In the genomic region with DNA sequence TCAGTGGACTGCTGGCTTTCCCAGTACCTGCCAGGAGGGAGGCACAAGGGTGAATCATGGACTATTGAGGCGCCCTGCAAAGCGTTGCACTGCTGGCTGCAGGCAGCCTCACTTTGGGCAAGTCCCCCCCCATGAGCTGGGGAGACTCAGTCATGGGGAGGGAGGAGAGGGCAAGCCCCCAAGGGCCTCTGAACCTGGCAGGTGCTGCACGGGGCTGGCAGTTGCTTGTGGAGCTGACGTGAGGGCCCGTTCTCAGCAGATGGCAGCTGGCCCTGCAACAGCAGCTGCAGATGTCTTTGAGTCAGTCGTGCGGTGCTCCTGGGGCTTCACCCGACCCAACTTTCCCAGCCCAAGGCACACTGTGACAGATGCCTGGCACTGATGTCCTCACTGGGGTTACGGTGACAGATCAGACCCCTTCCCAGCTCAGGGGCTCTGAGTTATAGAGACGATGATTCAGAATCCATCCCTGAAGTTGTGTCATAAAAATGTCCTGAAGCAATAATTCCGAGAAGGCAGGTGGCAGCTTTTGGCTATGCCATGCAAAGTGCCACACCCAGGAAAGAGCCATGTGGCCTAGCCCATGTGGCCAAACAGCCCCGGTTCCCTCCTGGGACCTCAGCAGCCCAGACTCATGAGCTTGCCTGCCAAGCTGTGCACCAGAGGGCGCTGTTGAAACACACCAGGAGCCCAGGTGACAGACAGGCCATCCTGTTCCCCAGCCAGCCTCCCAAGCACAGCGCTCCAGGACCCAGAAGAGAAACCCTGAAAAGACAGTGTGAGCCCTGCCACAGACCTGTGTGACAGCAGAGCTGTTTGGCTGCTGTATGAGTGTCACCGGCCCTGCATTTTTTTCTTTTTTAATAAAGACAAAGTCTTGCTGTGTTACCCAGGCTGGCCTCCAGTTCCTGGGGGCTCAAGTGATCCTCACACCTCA, we compare ENCODE assay signal across 7 cellular contexts. TPM values are rescaled to one million over a fixed set of nuclear protein-coding genes. Genes with fewer than 3 reads are reported as not detected.
A peak's percentile ranks its signal among the peaks of the same experiment; 100 is the strongest.
DNase-seq lines count a peak whose midpoint lies in the region; ATAC-seq, FAIRE-seq and TF ChIP-seq lines count a peak whose summit lies in the region.

No MANE protein-coding gene starts in this region.

- in situ Hi-C loops in GM13976 (cut with MboI; ENCODE audit: low sequenced_read_pairs, unreplicated experiment) (loop anchor here (10.0 kb wide), 1 partner anchor 89 kb away; no protein-coding TSS in a partner anchor), mammary epithelial cell (cut with MboI; ENCODE audit: low sequenced_read_pairs in 2 of 2) (loop anchor here in 1 of 2 donors (5.0 kb wide), 1 partner anchor 57 kb away; no protein-coding TSS in a partner anchor)

- H3K79me2 ChIP-seq in mammary epithelial cell (ENCODE audit: insufficient read depth, low read length) (peaks cover 20% of the 10 kb centered on the region), keratinocyte (ENCODE audit: control insufficient read depth, insufficient read depth, low read length) (peaks cover 5% of the 10 kb centered on the region)

- BruUV-seq in mammary epithelial cell (replicated peaks; lab: Mats Ljungman, UMichigan): TSS peak; percentile 26

- CTCF ChIA-PET in mammary epithelial cell (lab: Charles Lee; ENCODE audit: low non-redundant PET): interaction anchor here (0.5 to 0.9 kb wide), 6 partner anchors 53 to 326 kb away, joined by 3 to 17 read pairs (median 4); a partner anchor contains a TSS

- no peaks in the 10 kb centered on the region for H3K27me3 ChIP-seq in WERI-Rb-1 (ENCODE audit: insufficient read depth, low read depth, severe bottlenecking)
- no peaks in the 10 kb centered on the region for H3K27me3 ChIP-seq in mammary epithelial cell (ENCODE audit: insufficient read depth, low read length)
- H3K27me3 ChIP-seq in keratinocyte (ENCODE audit: control insufficient read depth, extremely low read depth, insufficient read depth, low read length): no peaks in the 10 kb centered on the region

- TF ChIP-seq CTCF in GM13976 (IDR thresholded peaks at IDR 0.05; ENCODE audit: borderline replicate concordance, control extremely low read depth, extremely low read depth, insufficient read depth, missing control alignments) (peak; percentile 92), WERI-Rb-1 (IDR thresholded peaks at IDR 0.05; ENCODE audit: low read depth, low read length) (peak; percentile 97), mammary epithelial cell (conservative IDR thresholded peaks at IDR 0.05 in 1 of 2, IDR thresholded peaks at IDR 0.05 in 1 of 2; ENCODE audit: extremely low read depth in 1 of 2, insufficient read depth in 1 of 2, low read depth in 1 of 2, low read length in 2 of 2) (peak; percentile 88 to 98), keratinocyte (optimal IDR thresholded peaks at IDR 0.05 in 1 of 3, IDR thresholded peaks at IDR 0.05 in 1 of 3, conservative IDR thresholded peaks at IDR 0.05 in 1 of 3; ENCODE audit: extremely low read depth in 1 of 3, insufficient read depth in 2 of 3, low read length in 3 of 3) (peak; percentile 94 to 96 (median 95))

- no peak overlapping the region for H3K9ac ChIP-seq in mammary epithelial cell (ENCODE audit: insufficient read depth, low read length)
- no peak overlapping the region for H3K9ac ChIP-seq in keratinocyte (ENCODE audit: control insufficient read depth, extremely low read depth, insufficient read depth, low read length)

- peak; percentile 61 for ATAC-seq in HG02938 (IDR thresholded peaks at IDR 0.05; ENCODE audit: unreplicated experiment)

- intact Hi-C loops in mammary epithelial cell (cut with micrococcal nuclease): loop anchor here (1.0 to 2.0 kb wide), 7 partner anchors 50 to 167 kb away; a partner anchor contains a TSS

- H3K27ac ChIP-seq in WERI-Rb-1 (no peak overlapping the region), mammary epithelial cell (ENCODE audit: insufficient read depth, low read depth, low read length) (no peak overlapping the region), keratinocyte (ENCODE audit: control insufficient read depth, insufficient read depth, low read length) (no peak overlapping the region)

- H3K4me1 ChIP-seq in mammary epithelial cell (ENCODE audit: insufficient read depth, low read length): peaks cover 13% of the 10 kb centered on the region
- H3K4me1 ChIP-seq in keratinocyte (ENCODE audit: control insufficient read depth, extremely low read depth, insufficient read depth, low read length): peaks cover 4% of the 10 kb centered on the region

- no peaks in the 10 kb centered on the region for H3K9me1 ChIP-seq in keratinocyte (ENCODE audit: control insufficient read depth, extremely low read depth, insufficient read depth, low read length)

- H3K4me2 ChIP-seq in mammary epithelial cell (ENCODE audit: insufficient read depth, low read depth, low read length) (no peak overlapping the region), keratinocyte (ENCODE audit: control insufficient read depth, extremely low read depth, insufficient read depth, low read depth, low read length) (no peak overlapping the region)

- FAIRE-seq in keratinocyte (lab: Jason Lieb, UNC): peak; percentile 81

- no peak overlapping the region for H3K4me3 ChIP-seq in WERI-Rb-1 (ENCODE audit: low read depth, low read length)
- H3K4me3 ChIP-seq in mammary epithelial cell (replicated peaks in 1 of 3; ENCODE audit: insufficient read depth in 1 of 3, low read depth in 2 of 3, low read length in 3 of 3): no peak overlapping the region
- H3K4me3 ChIP-seq in keratinocyte (ENCODE audit: control insufficient read depth in 2 of 3, extremely low read depth in 1 of 3, insufficient read depth in 2 of 3, low read depth in 1 of 3, low read length in 3 of 3): no peak overlapping the region

- H3K36me3 ChIP-seq in WERI-Rb-1 (peaks cover 95% of the 10 kb centered on the region), mammary epithelial cell (ENCODE audit: insufficient read depth, low read length) (peaks cover 24% of the 10 kb centered on the region), keratinocyte (ENCODE audit: control insufficient read depth in 2 of 2, extremely low read depth in 1 of 2, insufficient read depth in 2 of 2, low read length in 2 of 2) (peaks cover 47 to 51% of the 10 kb centered on the region in 2 experiments)

- H2AFZ ChIP-seq in mammary epithelial cell (ENCODE audit: low read depth, low read length): no peak overlapping the region
- no peak overlapping the region for H2AFZ ChIP-seq in keratinocyte (ENCODE audit: control insufficient read depth, low read length)

- no peaks in the 10 kb centered on the region for H4K20me1 ChIP-seq in mammary epithelial cell (ENCODE audit: insufficient read depth, low read length)
- peaks cover 9% of the 10 kb centered on the region for H4K20me1 ChIP-seq in keratinocyte (ENCODE audit: control insufficient read depth, extremely low read depth, insufficient read depth, low read length)

- dilution Hi-C loops in mammary epithelial cell (cut with HindIII; ENCODE audit: low sequenced_read_pairs): no loop called here
- dilution Hi-C loops in keratinocyte (cut with MboI; ENCODE audit: extremely low pct_ligation_motif_present, low sequenced_read_pairs): no loop called here

- DNase-seq in GM13976 (ENCODE audit: low spot score) (peak; percentile 93), NCI-H2171 treated with DMSO at 0.1 percent for 48 hours (lab: John Stamatoyannopoulos, UW) (peak; percentile 94), WERI-Rb-1 (peak; percentile 87), mammary epithelial cell (peak; percentile 80), keratinocyte (ENCODE audit: low read depth, low spot score) (peak; percentile 58)
- DNase-seq in stimulated activated CD4-positive, alpha-beta T cell treated with anti-CD3 and anti-CD28 coated beads, Interleukin-1b, Interleukin-23, amount 100 ng/mL, for 1 hour (ENCODE audit: low read depth in 2 of 2): peak; percentile 66 to 74

- 34% methylated on average over 15 of the region's 15 CpGs for WGBS in mammary epithelial cell (ENCODE audit: low coverage, missing lambda C conversion rate)

- H3K9me3 ChIP-seq in WERI-Rb-1 (ENCODE audit: severe bottlenecking) (no peaks in the 10 kb centered on the region), mammary epithelial cell (replicated peaks; ENCODE audit: insufficient read depth, low read length) (no peaks in the 10 kb centered on the region), keratinocyte (ENCODE audit: control insufficient read depth, low read depth, low read length) (no peaks in the 10 kb centered on the region)

RNA-seq across cellular contexts. Expression of a gene that starts 53.6 kb away (rescaled TPM):
- 100 to 1,000 TPM; 250 to 288 TPM for total RNA-seq in mammary epithelial cell
- 259 TPM for polyA plus RNA-seq in mammary epithelial cell
- polyA minus RNA-seq in mammary epithelial cell: 470 TPM
- polyA plus RNA-seq in keratinocyte: 182 to 325 TPM (median 241 TPM) in 3 replicates
- polyA plus RNA-seq in keratinocyte (2011; ENCODE audit: low read depth): 88.4 TPM
- polyA plus RNA-seq in keratinocyte (2011; cell fraction: cytosol; rRNA removed): 106 and 112 TPM in 2 replicates
- 592 and 620 TPM in 2 replicates for polyA plus RNA-seq in keratinocyte (2011; cell fraction: nucleus; rRNA removed)
- polyA plus RNA-seq in keratinocyte (2012; ENCODE audit: low replicate concordance): 111 and 279 TPM in 2 replicates
- polyA minus RNA-seq in keratinocyte: 329 to 852 TPM (median 451 TPM) in 3 replicates
- 266 TPM for polyA minus RNA-seq in keratinocyte (2011; cell fraction: cytosol; rRNA and poly(A)+ RNA removed)
- 877 and 920 TPM in 2 replicates for polyA minus RNA-seq in keratinocyte (2011; cell fraction: nucleus; rRNA and poly(A)+ RNA removed)
